Comparison of ENCODE assay signal across 1 cellular context in the genomic region with DNA sequence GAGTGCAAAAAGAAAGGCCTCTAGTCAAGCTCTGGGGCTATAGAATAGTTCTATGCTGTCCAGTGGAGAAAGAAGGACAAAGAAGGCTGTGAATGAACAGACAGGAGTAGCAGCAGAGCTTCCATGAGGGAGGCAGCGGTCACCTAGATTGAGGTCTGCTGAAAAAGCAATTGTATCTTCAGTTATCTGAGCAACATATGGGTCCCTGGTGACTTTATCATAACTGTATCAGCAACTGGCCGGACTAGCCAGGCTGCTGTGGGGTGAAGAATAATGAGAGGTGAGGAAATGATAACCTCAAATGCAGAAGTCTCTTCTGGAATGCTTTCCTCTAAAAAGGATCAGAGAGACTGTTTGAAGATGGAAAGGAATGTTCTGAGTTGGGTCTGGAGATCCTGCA.
TF ChIP-seq lines count a peak whose summit lies in the region.

No MANE protein-coding gene starts in this region.

TF ChIP-seq in K562, 482 proteins besides CTCF, POLR2A, EP300 and RAD21 (continued from another document):
- TF ChIP-seq ZNF717 (CRISPR knock-in tag; IDR thresholded peaks at IDR 0.05): no peak
- no peak for TF ChIP-seq ELF1 (tag; IDR thresholded peaks at IDR 0.05)
- TF ChIP-seq FOXP4 (CRISPR knock-in tag; IDR thresholded peaks at IDR 0.05; ENCODE audit: borderline replicate concordance): no peak
- TF ChIP-seq KAT8 (IDR thresholded peaks at IDR 0.05; ENCODE audit: low read depth): no peak
- no peak for TF ChIP-seq FIP1L1 (IDR thresholded peaks at IDR 0.05; ENCODE audit: low read depth, low read length, poor library complexity, severe bottlenecking)
- no peak for TF ChIP-seq CHD1 (IDR thresholded peaks at IDR 0.05; ENCODE audit: low read length)
- no peak for TF ChIP-seq MTF1 (CRISPR knock-in tag; IDR thresholded peaks at IDR 0.05; ENCODE audit: borderline replicate concordance)
- no peak for TF ChIP-seq NCOR1 (IDR thresholded peaks at IDR 0.05)
- no peak for TF ChIP-seq ZBTB49 (CRISPR knock-in tag; IDR thresholded peaks at IDR 0.05; ENCODE audit: borderline replicate concordance)
- TF ChIP-seq LEF1 (IDR thresholded peaks at IDR 0.05): no peak
- TF ChIP-seq PHB (CRISPR knock-in tag; IDR thresholded peaks at IDR 0.05): no peak
- no peak for TF ChIP-seq SMAD2 (IDR thresholded peaks at IDR 0.05; ENCODE audit: low read depth, low read length)
- no peak for TF ChIP-seq POLR2AphosphoS5 (IDR thresholded peaks at IDR 0.05; ENCODE audit: control insufficient read depth, insufficient read depth, low read depth, low read length)
- peak; percentile 39; the same call in 1 of the 2 replicates for TF ChIP-seq TAL1 (IDR thresholded peaks at IDR 0.05)
- no peak for TF ChIP-seq ZNF699 (CRISPR knock-in tag; IDR thresholded peaks at IDR 0.05; ENCODE audit: insufficient replicate concordance)
- no peak for TF ChIP-seq THRB (CRISPR knock-in tag; conservative IDR thresholded peaks at IDR 0.05)
- TF ChIP-seq BRD4 (IDR thresholded peaks at IDR 0.05): no peak
- 0 out of 2 replicates have a peak, but pooled peaks have one; percentile 24 for TF ChIP-seq TCF3 (CRISPR knock-in tag; IDR thresholded peaks at IDR 0.05)
- no peak for TF ChIP-seq NR2C2 (CRISPR knock-in tag; IDR thresholded peaks at IDR 0.05)
- TF ChIP-seq NR2C2 (tag; IDR thresholded peaks at IDR 0.05): no peak
- no peak for TF ChIP-seq NFXL1 (CRISPR knock-in tag; IDR thresholded peaks at IDR 0.05)
- TF ChIP-seq NCOA6 (IDR thresholded peaks at IDR 0.05): no peak
- TF ChIP-seq PTBP1 (IDR thresholded peaks at IDR 0.05; ENCODE audit: low read depth, low read length): no peak
- no peak for TF ChIP-seq ZNF518B (CRISPR knock-in tag; IDR thresholded peaks at IDR 0.05)
- no peak for TF ChIP-seq TGIF2 (CRISPR knock-in tag; IDR thresholded peaks at IDR 0.05)
- TF ChIP-seq SMARCB1 (IDR thresholded peaks at IDR 0.05; ENCODE audit: insufficient read length, low read depth): no peak
- peak; percentile 38 for TF ChIP-seq CBFA2T2 (conservative IDR thresholded peaks at IDR 0.05)
- no peak for TF ChIP-seq ZNF143 (CRISPR knock-in tag; IDR thresholded peaks at IDR 0.05)
- no peak for TF ChIP-seq ZFPM2 (CRISPR knock-in tag; IDR thresholded peaks at IDR 0.05)
- no peak for TF ChIP-seq NBN (IDR thresholded peaks at IDR 0.05; ENCODE audit: low read depth)
- TF ChIP-seq CBFA2T3 (IDR thresholded peaks at IDR 0.05): peak; percentile 69
- no peak for TF ChIP-seq ZNF75A (CRISPR knock-in tag; IDR thresholded peaks at IDR 0.05)
- TF ChIP-seq KLF16 (IDR thresholded peaks at IDR 0.05): 0 out of 2 replicates have a peak, but pooled peaks have one; percentile 10
- no peak for TF ChIP-seq ZBTB17 (CRISPR knock-in tag; IDR thresholded peaks at IDR 0.05)
- no peak for TF ChIP-seq ZNF561 (CRISPR knock-in tag; conservative IDR thresholded peaks at IDR 0.05)
- TF ChIP-seq SOX6 (IDR thresholded peaks at IDR 0.05): 0 out of 2 replicates have a peak, but pooled peaks have one; percentile 43
- TF ChIP-seq CTCFL (IDR thresholded peaks at IDR 0.05; ENCODE audit: borderline replicate concordance, insufficient read depth, low read depth, low read length, poor library complexity, severe bottlenecking): no peak
- no peak for TF ChIP-seq NR2C1 (IDR thresholded peaks at IDR 0.05)
- no peak for TF ChIP-seq NR2C1 (tag; IDR thresholded peaks at IDR 0.05)
- TF ChIP-seq, protein P1, sequence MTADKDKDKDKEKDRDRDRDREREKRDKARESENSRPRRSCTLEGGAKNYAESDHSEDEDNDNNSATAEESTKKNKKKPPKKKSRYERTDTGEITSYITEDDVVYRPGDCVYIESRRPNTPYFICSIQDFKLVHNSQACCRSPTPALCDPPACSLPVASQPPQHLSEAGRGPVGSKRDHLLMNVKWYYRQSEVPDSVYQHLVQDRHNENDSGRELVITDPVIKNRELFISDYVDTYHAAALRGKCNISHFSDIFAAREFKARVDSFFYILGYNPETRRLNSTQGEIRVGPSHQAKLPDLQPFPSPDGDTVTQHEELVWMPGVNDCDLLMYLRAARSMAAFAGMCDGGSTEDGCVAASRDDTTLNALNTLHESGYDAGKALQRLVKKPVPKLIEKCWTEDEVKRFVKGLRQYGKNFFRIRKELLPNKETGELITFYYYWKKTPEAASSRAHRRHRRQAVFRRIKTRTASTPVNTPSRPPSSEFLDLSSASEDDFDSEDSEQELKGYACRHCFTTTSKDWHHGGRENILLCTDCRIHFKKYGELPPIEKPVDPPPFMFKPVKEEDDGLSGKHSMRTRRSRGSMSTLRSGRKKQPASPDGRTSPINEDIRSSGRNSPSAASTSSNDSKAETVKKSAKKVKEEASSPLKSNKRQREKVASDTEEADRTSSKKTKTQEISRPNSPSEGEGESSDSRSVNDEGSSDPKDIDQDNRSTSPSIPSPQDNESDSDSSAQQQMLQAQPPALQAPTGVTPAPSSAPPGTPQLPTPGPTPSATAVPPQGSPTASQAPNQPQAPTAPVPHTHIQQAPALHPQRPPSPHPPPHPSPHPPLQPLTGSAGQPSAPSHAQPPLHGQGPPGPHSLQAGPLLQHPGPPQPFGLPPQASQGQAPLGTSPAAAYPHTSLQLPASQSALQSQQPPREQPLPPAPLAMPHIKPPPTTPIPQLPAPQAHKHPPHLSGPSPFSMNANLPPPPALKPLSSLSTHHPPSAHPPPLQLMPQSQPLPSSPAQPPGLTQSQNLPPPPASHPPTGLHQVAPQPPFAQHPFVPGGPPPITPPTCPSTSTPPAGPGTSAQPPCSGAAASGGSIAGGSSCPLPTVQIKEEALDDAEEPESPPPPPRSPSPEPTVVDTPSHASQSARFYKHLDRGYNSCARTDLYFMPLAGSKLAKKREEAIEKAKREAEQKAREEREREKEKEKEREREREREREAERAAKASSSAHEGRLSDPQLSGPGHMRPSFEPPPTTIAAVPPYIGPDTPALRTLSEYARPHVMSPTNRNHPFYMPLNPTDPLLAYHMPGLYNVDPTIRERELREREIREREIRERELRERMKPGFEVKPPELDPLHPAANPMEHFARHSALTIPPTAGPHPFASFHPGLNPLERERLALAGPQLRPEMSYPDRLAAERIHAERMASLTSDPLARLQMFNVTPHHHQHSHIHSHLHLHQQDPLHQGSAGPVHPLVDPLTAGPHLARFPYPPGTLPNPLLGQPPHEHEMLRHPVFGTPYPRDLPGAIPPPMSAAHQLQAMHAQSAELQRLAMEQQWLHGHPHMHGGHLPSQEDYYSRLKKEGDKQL (CRISPR knock-in tag; IDR thresholded peaks at IDR 0.05; ENCODE audit: borderline replicate concordance): no peak
- no peak for TF ChIP-seq BRCA1 (IDR thresholded peaks at IDR 0.05)
- no peak for TF ChIP-seq BRCA1 (CRISPR knock-in tag; IDR thresholded peaks at IDR 0.05)
- TF ChIP-seq HMBOX1 (IDR thresholded peaks at IDR 0.05): no peak
- TF ChIP-seq MTA2 (IDR thresholded peaks at IDR 0.05; ENCODE audit: low read depth): 0 out of 2 replicates have a peak, but pooled peaks have one; percentile 29
- peak; percentile 50 for TF ChIP-seq ARID1B (IDR thresholded peaks at IDR 0.05)
